ENCODE assay signal across 8 cellular contexts in the genomic region with DNA sequence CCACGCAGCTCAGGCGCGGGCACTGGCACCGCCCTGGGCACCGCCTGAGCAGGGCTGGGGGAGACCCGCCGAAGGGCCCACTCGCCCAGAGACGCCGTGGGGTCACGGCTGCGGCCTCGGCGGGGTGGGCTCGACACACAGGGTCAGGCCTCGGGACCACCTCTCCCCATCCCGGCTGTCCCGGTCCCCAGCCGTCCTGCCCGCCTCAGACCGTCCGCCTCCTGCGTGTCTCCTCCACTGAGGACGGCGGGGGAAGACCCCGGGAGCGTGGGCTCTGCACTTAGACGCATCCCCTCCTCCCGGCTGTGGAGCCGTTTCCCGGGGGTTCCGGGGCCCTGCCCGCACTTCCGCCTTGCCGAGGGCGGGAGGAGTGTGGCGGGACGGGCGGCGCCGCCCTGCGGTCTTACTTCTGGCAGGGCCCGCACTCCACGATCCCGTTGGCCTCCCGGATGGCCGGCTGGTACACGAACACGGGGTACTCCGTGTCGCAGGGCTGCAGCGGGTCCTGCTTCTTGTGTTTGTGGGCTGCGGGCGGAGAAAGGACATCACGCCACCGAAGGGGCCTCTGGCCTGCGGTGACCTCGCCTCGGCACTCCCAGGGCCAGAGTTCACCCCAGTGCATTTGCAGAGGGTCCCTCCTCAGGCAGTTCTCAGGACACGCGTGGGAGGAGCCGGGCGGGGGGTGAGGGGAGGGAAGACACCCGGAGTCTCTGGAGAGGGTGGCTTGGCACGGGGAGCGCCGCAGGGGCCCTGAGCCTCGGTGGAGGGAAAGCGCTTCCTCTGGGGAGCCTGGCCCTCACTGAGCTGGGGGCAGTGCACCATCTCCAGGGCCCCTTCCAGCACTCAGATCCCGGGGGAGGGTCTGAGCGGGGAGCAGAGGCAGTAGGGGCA. TPM values are rescaled to one million over a fixed set of nuclear protein-coding genes. Genes with fewer than 3 reads are reported as not detected.
A peak's percentile ranks its signal among the peaks of the same experiment; 100 is the strongest.
DNase-seq lines count a peak whose midpoint lies in the region; ATAC-seq and TF ChIP-seq lines count a peak whose summit lies in the region.

No MANE protein-coding gene starts in this region.

- in situ Hi-C loops in G401 (cut with HindIII; ENCODE audit: low sequenced_read_pairs) = loop anchor here (25.0 kb wide), 1 partner anchor 160 kb away; the partner anchor contains the start of gene WNT5B

- ATAC-seq in left ventricle myocardium superior = peak; percentile 59

- POLR2A ChIA-PET in RWPE1 (lab: Yijun Ruan, JAX; ENCODE audit: low non-redundant PET) = no interaction called here

- peak; percentile 66 for TF ChIP-seq POLR2A in GM19099 (IDR thresholded peaks at IDR 0.05; ENCODE audit: extremely low read depth, insufficient read length, low read depth)

- no peak for TF ChIP-seq CTCF in RWPE1 (conservative IDR thresholded peaks at IDR 0.05; ENCODE audit: low read depth)

- intact Hi-C loops in left ventricle myocardium superior (cut with micrococcal nuclease) = no loop called here

- peak; percentile 67 for DNase-seq in MV-4-11 (lab: John Stamatoyannopoulos, UW)
- DNase-seq in activated gamma-delta T cell treated with Interleukin-2 at 50 U/mL for 16 hours = peak; percentile 45
- peak; percentile 83 for DNase-seq in left ventricle myocardium superior
- peak; percentile 78 for DNase-seq in stimulated activated CD4-positive, alpha-beta T cell treated with anti-CD3 and anti-CD28 coated beads, Interleukin-15, amount 100 ng/mL, for 24 hours
- no peak for DNase-seq in NCI-H1092 (lab: John Stamatoyannopoulos, UW)
- no peak for DNase-seq in RWPE1 (ENCODE audit: low spot score)
- no peak for DNase-seq in G401 (ENCODE audit: low spot score)

- H3K27ac ChIP-seq in RWPE1 = no peak overlapping the region

- CTCF ChIA-PET in RWPE1 (lab: Yijun Ruan, JAX) = interaction anchor here (2.5 to 2.9 kb wide), 2 partner anchors 143 kb away, joined by 10 to 45 read pairs; no protein-coding TSS in a partner anchor

RNA-seq across cellular contexts. Expression of gene LRTM2, which starts 23.1 kb away (rescaled TPM):
- not detected for total RNA-seq in left ventricle myocardium superior
- not detected in 2 replicates for total RNA-seq in G401 (2014; rRNA removed; shearing (Covaris generic))

Comparison
In these comparisons a context has a peak if more than half of its experiments do, and no peak if none do; other contexts are left out.
1. DNase-seq: peak in MV-4-11 (single experiment), activated gamma-delta T cell treated with Interleukin-2 at 50 U/mL for 16 hours (single experiment), left ventricle myocardium superior (single experiment) and stimulated activated CD4-positive, alpha-beta T cell treated with anti-CD3 and anti-CD28 coated beads, Interleukin-15, amount 100 ng/mL, for 24 hours (single experiment); none in NCI-H1092 (single experiment), RWPE1 (single experiment) and G401 (single experiment).